Comparison of ENCODE assay signal across 8 cellular contexts in genomic region chr7:151231964-151232271, GRCh38. TPM values are rescaled to one million over a fixed set of nuclear protein-coding genes. Genes with fewer than 3 reads are reported as not detected.
A peak's percentile ranks its signal among the peaks of the same experiment; 100 is the strongest.
DNase-seq lines count a peak whose midpoint lies in the region; ATAC-seq and TF ChIP-seq lines count a peak whose summit lies in the region.

No MANE protein-coding gene starts in this region.

- DNase-seq in coronary artery (ENCODE audit: low spot score) (no peak), A172 (ENCODE audit: low spot score) (no peak)
- DNase-seq in natural killer cell treated with Interleukin-12 subunit alpha and Interleukin-12 subunit beta and Interleukin-15 and Interleukin-18, amount 100 ng/mL, for 72 hours (ENCODE audit: low spot score), result no peak

- H3K4me3 ChIP-seq in Loucy (ENCODE audit: low read length, poor library complexity, severe bottlenecking) (peak overlapping the region; percentile 99), coronary artery (peak overlapping the region; percentile 94)

- peaks cover 45% of the 10 kb centered on the region for H3K79me2 ChIP-seq in Loucy (ENCODE audit: insufficient read depth, low read length)

- H3K27ac Mint-ChIP-seq in natural killer cell treated with Interleukin-12 subunit alpha and Interleukin-12 subunit beta and Interleukin-15 and Interleukin-18, amount 100 ng/mL, for 72 hours, result peak overlapping the region; percentile 95 to 99

- H3K36me3 ChIP-seq in Loucy (ENCODE audit: insufficient read depth, low read length), result peaks cover 2% of the 10 kb centered on the region; the same call in 1 of the 2 replicates

- no peaks in the 10 kb centered on the region for H3K27me3 Mint-ChIP-seq in natural killer cell treated with Interleukin-12 subunit alpha and Interleukin-12 subunit beta and Interleukin-15 and Interleukin-18, amount 100 ng/mL, for 72 hours

- H3K4me2 ChIP-seq in Loucy (ENCODE audit: low read depth, low read length, poor library complexity, severe bottlenecking), result peak overlapping the region; percentile 91

- H3K9me3 ChIP-seq in Loucy (ENCODE audit: insufficient read depth, low read depth, low read length), result no peaks in the 10 kb centered on the region

- H3K36me3 Mint-ChIP-seq in natural killer cell treated with Interleukin-12 subunit alpha and Interleukin-12 subunit beta and Interleukin-15 and Interleukin-18, amount 100 ng/mL, for 72 hours, result peaks cover 9% of the 10 kb centered on the region

- H3K4me1 Mint-ChIP-seq in natural killer cell treated with Interleukin-12 subunit alpha and Interleukin-12 subunit beta and Interleukin-15 and Interleukin-18, amount 100 ng/mL, for 72 hours (ENCODE audit: low read depth in 2 of 2), result peaks cover 41 to 42% of the 10 kb centered on the region in 2 donors

- peak overlapping the region; percentile 96 for H2AFZ ChIP-seq in Loucy (ENCODE audit: low read length)

- peak overlapping the region; percentile 99 for H3K9ac ChIP-seq in Loucy (ENCODE audit: low read depth, low read length, poor library complexity, severe bottlenecking)

- H3K27me3 ChIP-seq in Loucy (ENCODE audit: insufficient read depth, low read length, poor library complexity, severe bottlenecking), result peaks cover 5% of the 10 kb centered on the region

- H3K9me2 ChIP-seq in Loucy (replicated peaks; ENCODE audit: low read depth, low read length), result no peaks in the 10 kb centered on the region

- no peaks in the 10 kb centered on the region for H3F3A ChIP-seq in Loucy (ENCODE audit: low read depth)

- H3K4me3 Mint-ChIP-seq in natural killer cell treated with Interleukin-12 subunit alpha and Interleukin-12 subunit beta and Interleukin-15 and Interleukin-18, amount 100 ng/mL, for 72 hours, result peak overlapping the region; percentile 98

- H3K27ac ChIP-seq in C4-2B, result peak overlapping the region; percentile 83
- peak overlapping the region; percentile 83 to 91 for H3K27ac ChIP-seq in coronary artery

- H4K20me1 ChIP-seq in Loucy (ENCODE audit: insufficient read depth, low read length, poor library complexity, severe bottlenecking), result peaks cover 38% of the 10 kb centered on the region

- no peaks in the 10 kb centered on the region for H3K9me3 Mint-ChIP-seq in natural killer cell treated with Interleukin-12 subunit alpha and Interleukin-12 subunit beta and Interleukin-15 and Interleukin-18, amount 100 ng/mL, for 72 hours

- no peak for ATAC-seq in natural killer cell treated with Interleukin-12 subunit alpha and Interleukin-12 subunit beta and Interleukin-15 and Interleukin-18, amount 100 ng/mL, for 72 hours
- no peak for ATAC-seq in GM19324 (IDR thresholded peaks at IDR 0.05; ENCODE audit: low FRiP score, unreplicated experiment)
- no peak for ATAC-seq in HG02884 (IDR thresholded peaks at IDR 0.05; ENCODE audit: unreplicated experiment)
- ATAC-seq in GM18868 (IDR thresholded peaks at IDR 0.05; ENCODE audit: unreplicated experiment), result no peak

- H3K4me1 ChIP-seq in Loucy (ENCODE audit: insufficient read depth, low read length, poor library complexity, severe bottlenecking), result peaks cover 28% of the 10 kb centered on the region

- TF ChIP-seq CTCF in C4-2B (conservative IDR thresholded peaks at IDR 0.05) (no peak), Loucy (conservative IDR thresholded peaks at IDR 0.05; ENCODE audit: low read length) (no peak), coronary artery (IDR thresholded peaks at IDR 0.05) (no peak)

RNA-seq across cellular contexts. Expression of gene CHPF2, which starts 0.4 kb away (rescaled TPM):
- total RNA-seq in natural killer cell treated with Interleukin-12 subunit alpha and Interleukin-12 subunit beta and Interleukin-15 and Interleukin-18, amount 100 ng/mL, for 72 hours, result 10 to 100 TPM; 54.6 to 67.6 TPM
- 36.5 and 37.8 TPM in 2 replicates for total RNA-seq in A172 (2014; rRNA removed; shearing (Covaris generic))

RNA-seq across cellular contexts. Expression of gene ABCF2, which starts 4.9 kb away (rescaled TPM):
- total RNA-seq in natural killer cell treated with Interleukin-12 subunit alpha and Interleukin-12 subunit beta and Interleukin-15 and Interleukin-18, amount 100 ng/mL, for 72 hours, result 100 to 1,000 TPM in 1 of 2 donors, 10 to 100 TPM in 1; 68.4 to 118 TPM
- total RNA-seq in A172 (2014; rRNA removed; shearing (Covaris generic)), result 55.6 and 65.6 TPM in 2 replicates

RNA-seq across cellular contexts. Expression of gene SMARCD3, which starts 16.6 kb away (rescaled TPM):
- 1 to 10 TPM in 1 of 2 donors, under 1 TPM in 1; 0.93 to 1.2 TPM for total RNA-seq in natural killer cell treated with Interleukin-12 subunit alpha and Interleukin-12 subunit beta and Interleukin-15 and Interleukin-18, amount 100 ng/mL, for 72 hours
- 22.2 and 26.7 TPM in 2 replicates for total RNA-seq in A172 (2014; rRNA removed; shearing (Covaris generic))

RNA-seq across cellular contexts. Expression of gene H2BK1, which starts 21.6 kb away (rescaled TPM):
- not detected for total RNA-seq in natural killer cell treated with Interleukin-12 subunit alpha and Interleukin-12 subunit beta and Interleukin-15 and Interleukin-18, amount 100 ng/mL, for 72 hours
- not detected in 2 replicates for total RNA-seq in A172 (2014; rRNA removed; shearing (Covaris generic))

RNA-seq across cellular contexts. Expression of gene ASB10, which starts 44.9 kb away (rescaled TPM):
- total RNA-seq in natural killer cell treated with Interleukin-12 subunit alpha and Interleukin-12 subunit beta and Interleukin-15 and Interleukin-18, amount 100 ng/mL, for 72 hours, result not detected
- total RNA-seq in A172 (2014; rRNA removed; shearing (Covaris generic)), result not detected in 2 replicates

Comparison
In these comparisons a context has a peak if more than half of its experiments do, and no peak if none do; other contexts are left out.
1. RNA of gene SMARCD3, which starts 16.6 kb away (total RNA-seq): 22.2 to 26.7 TPM in A172; 0.93 to 1.2 TPM in natural killer cell treated with Interleukin-12 subunit alpha and Interleukin-12 subunit beta and Interleukin-15 and Interleukin-18, amount 100 ng/mL, for 72 hours; every median in the first group is over 10 times any median in the second.